Comparison of ENCODE assay signal across 13 cellular contexts in genomic region chr1:155889566-155889965, GRCh38. TPM values are rescaled to one million over a fixed set of nuclear protein-coding genes. Genes with fewer than 3 reads are reported as not detected.
"Had no signal": no experiment of that assay in that cellular context is flagged by ENCODE, and none has a peak within 500 bp of the region (broad histone marks: within the 10 kb centered on the region; RNA-seq: fewer than 3 reads in every experiment).

No MANE protein-coding gene starts in this region.

- H3K27me3 ChIP-seq: adrenal gland, right atrium auricular region, tibial artery, vagina had no signal

- H3K4me3 ChIP-seq: adrenal gland, lower lobe of right lung, right atrium auricular region, tibial artery, vagina had no signal

- DNase-seq: activated naive CD4-positive, alpha-beta T cell treated with anti-CD3 and anti-CD28 coated beads, Interleukin-2, amount 10 ng/mL, durations not matched to agents 7 days and 5 days; adrenal gland; effector CD4-positive, alpha-beta T cell; hippocampal formation; lower lobe of right lung; midbrain; small intestine; tibial artery had no signal

- H3K9me3 ChIP-seq: adrenal gland, lower lobe of right lung, right atrium auricular region, tibial artery, vagina had no signal

- H3K4me3 Mint-ChIP-seq: activated naive CD4-positive, alpha-beta T cell treated with anti-CD3 and anti-CD28 coated beads, Interleukin-2, amount 10 ng/mL, durations not matched to agents 7 days and 5 days; stimulated activated effector memory CD8-positive, alpha-beta T cell treated with anti-CD3 and anti-CD28 coated beads, Interleukin-12 subunit alpha, Interleukin-12 subunit beta, amount 100 ng/mL, for 72 hours had no signal

- H3K27ac ChIP-seq: adrenal gland, lower lobe of right lung, tibial artery, vagina had no signal

- H3K36me3 ChIP-seq: adrenal gland, lower lobe of right lung, vagina had no signal

- H3K27ac Mint-ChIP-seq: activated naive CD4-positive, alpha-beta T cell treated with anti-CD3 and anti-CD28 coated beads, Interleukin-2, amount 10 ng/mL, durations not matched to agents 7 days and 5 days; activated T-helper 2 cell treated with anti-CD3 and anti-CD28 coated beads, Interferon-gamma antibody, Interleukin-2, Interleukin-4, amounts not matched to agents 10 μg/mL and 5 μg/mL and 100 μg/mL, durations not matched to agents 14 hours and 24 hours and 36 hours; stimulated activated effector memory CD8-positive, alpha-beta T cell treated with anti-CD3 and anti-CD28 coated beads, Interleukin-12 subunit alpha, Interleukin-12 subunit beta, amount 100 ng/mL, for 72 hours had no signal

- FAIRE-seq: small intestine had no signal

- H3K9me3 Mint-ChIP-seq: activated naive CD4-positive, alpha-beta T cell treated with anti-CD3 and anti-CD28 coated beads, Interleukin-2, amount 10 ng/mL, durations not matched to agents 7 days and 5 days; activated T-helper 2 cell treated with anti-CD3 and anti-CD28 coated beads, Interferon-gamma antibody, Interleukin-2, Interleukin-4, amounts not matched to agents 10 μg/mL and 5 μg/mL and 100 μg/mL, durations not matched to agents 14 hours and 24 hours and 36 hours; stimulated activated effector memory CD8-positive, alpha-beta T cell treated with anti-CD3 and anti-CD28 coated beads, Interleukin-12 subunit alpha, Interleukin-12 subunit beta, amount 100 ng/mL, for 72 hours had no signal

- ATAC-seq: lower lobe of right lung; stimulated activated effector memory CD8-positive, alpha-beta T cell treated with anti-CD3 and anti-CD28 coated beads, Interleukin-12 subunit alpha, Interleukin-12 subunit beta, amount 100 ng/mL, for 72 hours had no signal

RNA-seq across cellular contexts. Expression of gene RXFP4, which starts 51.9 kb away (rescaled TPM):
- total RNA-seq: activated T-helper 2 cell treated with anti-CD3 and anti-CD28 coated beads, Interferon-gamma antibody, Interleukin-2, Interleukin-4, amounts not matched to agents 10 μg/mL and 5 μg/mL and 100 μg/mL, durations not matched to agents 14 hours and 24 hours and 36 hours; adrenal gland; fibroblast of lung; lower lobe of right lung; right atrium auricular region; vagina had no signal
- polyA plus RNA-seq: adrenal gland, fibroblast of lung had no signal
